Comparison of ENCODE assay signal across 8 cellular contexts in genomic region chr7:35038340-35038738, GRCh38. TPM values are rescaled to one million over a fixed set of nuclear protein-coding genes. Genes with fewer than 3 reads are reported as not detected.
DNase-seq lines count a peak whose midpoint lies in the region; ATAC-seq and TF ChIP-seq lines count a peak whose summit lies in the region.

No MANE protein-coding gene starts in this region.

- no peak for TF ChIP-seq EP300 in tibial nerve (IDR thresholded peaks at IDR 0.05)

- H3K4me3 ChIP-seq in astrocyte of the spinal cord (ENCODE audit: low read depth, low read length) (peak overlapping the region; percentile 52), liver (ENCODE audit: low read depth in 1 of 3, low read length in 3 of 3) (peak overlapping the region; percentile 44 to 95 (median 84)), tibial nerve (peak overlapping the region; percentile 48 to 83 (median 66))

- no peaks in the 10 kb centered on the region for H3K36me3 ChIP-seq in liver (ENCODE audit: control insufficient read depth in 4 of 4, insufficient read depth in 3 of 4, low read depth in 1 of 4, low read length in 3 of 4)
- H3K36me3 ChIP-seq in tibial nerve: no peaks in the 10 kb centered on the region

- H3K36me3 Mint-ChIP-seq in activated naive CD4-positive, alpha-beta T cell treated with anti-CD3 and anti-CD28 coated beads, Interleukin-2, amount 10 ng/mL, durations not matched to agents 7 days and 5 days: no peaks in the 10 kb centered on the region

- H3K4me1 ChIP-seq in liver (ENCODE audit: control insufficient read depth in 4 of 4, insufficient read depth in 4 of 4, low read length in 3 of 4) (peaks cover 3 to 20% (median 17%) of the 10 kb centered on the region in 4 donors), tibial nerve (peaks cover 0 to 26% (median 10%) of the 10 kb centered on the region in 4 donors)

- ATAC-seq in GM18517 (IDR thresholded peaks at IDR 0.05; ENCODE audit: unreplicated experiment): no peak

- H3K4me3 Mint-ChIP-seq in activated naive CD4-positive, alpha-beta T cell treated with anti-CD3 and anti-CD28 coated beads, Interleukin-2, amount 10 ng/mL, durations not matched to agents 7 days and 5 days: peak overlapping the region; percentile 78

- TF ChIP-seq POLR2A in tibial nerve (IDR thresholded peaks at IDR 0.05): no peak

- peaks cover 15% of the 10 kb centered on the region for H3K27me3 Mint-ChIP-seq in activated naive CD4-positive, alpha-beta T cell treated with anti-CD3 and anti-CD28 coated beads, Interleukin-2, amount 10 ng/mL, durations not matched to agents 7 days and 5 days

- peaks cover 30% of the 10 kb centered on the region for H3K4me1 Mint-ChIP-seq in activated naive CD4-positive, alpha-beta T cell treated with anti-CD3 and anti-CD28 coated beads, Interleukin-2, amount 10 ng/mL, durations not matched to agents 7 days and 5 days

- CTCF ChIA-PET in activated naive CD4-positive, alpha-beta T cell treated with anti-CD3 and anti-CD28 coated beads, Interleukin-2, amount 10 ng/mL, durations not matched to agents 7 days and 5 days (lab: Charles Lee): interaction anchor here (0.6 to 1.0 kb wide), 3 partner anchors 12 to 836 kb away, joined by 3 read pairs; no protein-coding TSS in a partner anchor

- H3K27ac Mint-ChIP-seq in activated naive CD4-positive, alpha-beta T cell treated with anti-CD3 and anti-CD28 coated beads, Interleukin-2, amount 10 ng/mL, durations not matched to agents 7 days and 5 days: no peak overlapping the region

- TF ChIP-seq RAD21 in liver (IDR thresholded peaks at IDR 0.05): no peak

- no peaks in the 10 kb centered on the region for H3K9me3 Mint-ChIP-seq in activated naive CD4-positive, alpha-beta T cell treated with anti-CD3 and anti-CD28 coated beads, Interleukin-2, amount 10 ng/mL, durations not matched to agents 7 days and 5 days

- peak overlapping the region; percentile 36 to 42 for H3K9ac ChIP-seq in liver (ENCODE audit: low read depth in 1 of 2, low read length in 2 of 2)

- H3K27ac ChIP-seq in liver (ENCODE audit: low read depth in 1 of 2, low read length in 2 of 2) (peak overlapping the region; percentile 77 to 79), tibial nerve (peak overlapping the region; percentile 60 to 91 (median 88))

- no peak for DNase-seq in activated naive CD4-positive, alpha-beta T cell treated with anti-CD3 and anti-CD28 coated beads, Interleukin-2, amount 10 ng/mL, durations not matched to agents 7 days and 5 days
- DNase-seq in activated naive CD4-positive, alpha-beta T cell treated with Interleukin-2 at 50 U/mL for 16 hours: no peak
- DNase-seq in astrocyte of the spinal cord (ENCODE audit: low read depth, low spot score): no peak
- DNase-seq in tibial nerve (ENCODE audit: low spot score in 2 of 2): no peak
- DNase-seq in DMS53 (lab: John Stamatoyannopoulos, UW): no peak
- no peak for DNase-seq in NCI-H446 (lab: John Stamatoyannopoulos, UW)

- in situ Hi-C loops in astrocyte of the spinal cord (cut with HindIII; ENCODE audit: low sequenced_read_pairs): no loop called here

- 25% methylated on average over 8 of the region's 8 CpGs for WGBS in liver
- 31 to 33% methylated on average over 8 of the region's 8 CpGs for WGBS in tibial nerve, 2 donors

- H3K9me3 ChIP-seq in liver (ENCODE audit: control insufficient read depth in 4 of 4, low read length in 3 of 4): no peaks in the 10 kb centered on the region
- H3K9me3 ChIP-seq in tibial nerve: no peaks in the 10 kb centered on the region

- TF ChIP-seq CTCF in astrocyte of the spinal cord (IDR thresholded peaks at IDR 0.05; ENCODE audit: low read depth, low read length): no peak
- no peak for TF ChIP-seq CTCF in liver (IDR thresholded peaks at IDR 0.05; ENCODE audit: low read depth, low read length, missing input control)
- no peak for TF ChIP-seq CTCF in tibial nerve (IDR thresholded peaks at IDR 0.05)

- no peaks in the 10 kb centered on the region for H3K27me3 ChIP-seq in liver (ENCODE audit: control insufficient read depth in 4 of 4, insufficient read depth in 4 of 4, low read length in 3 of 4)
- no peaks in the 10 kb centered on the region for H3K27me3 ChIP-seq in tibial nerve

TF ChIP-seq in liver, 16 proteins besides CTCF, POLR2A, EP300 and RAD21:
- TF ChIP-seq GABPA (IDR thresholded peaks at IDR 0.05 in 1 of 2, conservative IDR thresholded peaks at IDR 0.05 in 1 of 2): no peak
- TF ChIP-seq FOXA2 (IDR thresholded peaks at IDR 0.05): no peak
- TF ChIP-seq FOXA1 (IDR thresholded peaks at IDR 0.05): no peak
- TF ChIP-seq YY1 (IDR thresholded peaks at IDR 0.05): no peak
- no peak for TF ChIP-seq RXRA (IDR thresholded peaks at IDR 0.05)
- no peak for TF ChIP-seq ATF3 (IDR thresholded peaks at IDR 0.05)
- TF ChIP-seq EGR1 (IDR thresholded peaks at IDR 0.05; ENCODE audit: low read depth in 2 of 2): no peak
- no peak for TF ChIP-seq JUND (IDR thresholded peaks at IDR 0.05)

RNA-seq across cellular contexts. Expression of gene DPY19L1, which starts 1.1 kb away (rescaled TPM):
- total RNA-seq in liver (10 to 100 TPM; 21.6 to 24.2 TPM), tibial nerve (10 to 100 TPM; 11.1 to 14.0 (median 12.7) TPM)
- 10 to 100 TPM in 1 of 2 donors, 1 to 10 TPM in 1; 3.9 to 12.3 TPM for polyA plus RNA-seq in liver
